In the genomic region with DNA sequence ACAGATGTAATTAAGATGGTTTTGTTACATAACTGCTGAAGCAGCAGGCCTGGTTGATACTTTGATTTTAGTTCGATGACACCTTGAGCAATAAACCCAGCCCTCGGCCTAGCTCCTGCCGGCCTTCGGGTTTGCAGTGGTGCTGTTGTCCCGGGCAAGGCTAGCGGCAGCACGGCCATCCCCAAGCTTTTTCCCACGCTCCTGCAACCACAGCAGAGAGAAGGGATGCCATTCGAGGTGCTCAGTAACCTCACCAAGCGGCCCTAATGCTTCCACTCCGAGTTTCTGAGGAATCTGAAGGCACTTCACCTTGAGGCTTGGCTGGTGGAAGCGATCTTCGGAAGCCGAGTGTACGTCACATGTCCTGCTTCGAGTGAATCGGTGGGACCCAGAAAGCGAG, we compare ENCODE assay signal across 19 cellular contexts.
"Had no signal": no experiment of that assay in that cellular context is flagged by ENCODE, and none has a peak within 500 bp of the region (broad histone marks: within the 10 kb centered on the region; RNA-seq: fewer than 3 reads in every experiment).

No MANE protein-coding gene starts in this region.

- DNase-seq: colonic mucosa; cortex of kidney; dermis blood vessel endothelial cell; dorsolateral prefrontal cortex; effector CD4-positive, alpha-beta T cell; effector CD8-positive, alpha-beta T cell; effector memory CD4-positive, alpha-beta T cell; effector memory CD8-positive, alpha-beta T cell; endodermal cell; erythroblast; esophagus squamous epithelium; foreskin fibroblast; foreskin keratinocyte; foreskin melanocyte; gastrocnemius medialis; glutamatergic neuron; head of caudate nucleus; heart left ventricle; heart right ventricle had no signal
